1 cellular context compared by ENCODE assay signal in genomic region chr3:184176377-184177330, GRCh38.
A peak's percentile ranks its signal among the peaks of the same experiment; 100 is the strongest.
TF ChIP-seq lines count a peak whose summit lies in the region.

No MANE protein-coding gene starts in this region.

TF ChIP-seq in HEK293, 187 proteins besides CTCF, POLR2A, EP300 and RAD21 (continued from another document and continues in another):
- TF ChIP-seq KLF17 (tag by site-specific recombination; IDR thresholded peaks at IDR 0.05): no peak
- TF ChIP-seq ZIC2 (tag by site-specific recombination; IDR thresholded peaks at IDR 0.05): peak; percentile 49
- no peak for TF ChIP-seq MEIS1 (CRISPR knock-in tag; IDR thresholded peaks at IDR 0.05; ENCODE audit: borderline replicate concordance)
- no peak for TF ChIP-seq ZBTB48 (tag by site-specific recombination; IDR thresholded peaks at IDR 0.05)
- TF ChIP-seq BCL11A (tag by site-specific recombination; IDR thresholded peaks at IDR 0.05; ENCODE audit: low read depth): no peak
- no peak for TF ChIP-seq ZNF473 (tag by site-specific recombination; IDR thresholded peaks at IDR 0.05)
- TF ChIP-seq ZNF174 (tag by site-specific recombination; IDR thresholded peaks at IDR 0.05): no peak
- TF ChIP-seq WT1 (tag by site-specific recombination; IDR thresholded peaks at IDR 0.05): no peak
- no peak for TF ChIP-seq ZNF121 (tag by site-specific recombination; IDR thresholded peaks at IDR 0.05)
- TF ChIP-seq ZNF664 (tag by site-specific recombination; IDR thresholded peaks at IDR 0.05): no peak
- TF ChIP-seq ZSCAN4 (tag by site-specific recombination; IDR thresholded peaks at IDR 0.05): no peak
- TF ChIP-seq TRIM28 (IDR thresholded peaks at IDR 0.05; ENCODE audit: borderline replicate concordance, low read length): peak; percentile 44; the same call in 1 of the 2 replicates
- TF ChIP-seq PRDM1 (tag by site-specific recombination; IDR thresholded peaks at IDR 0.05): no peak
- TF ChIP-seq ZNF292 (tag by site-specific recombination; IDR thresholded peaks at IDR 0.05; ENCODE audit: borderline replicate concordance, low read depth): no peak
- TF ChIP-seq ZXDB (tag by site-specific recombination; IDR thresholded peaks at IDR 0.05): no peak
- no peak for TF ChIP-seq ZBTB21 (tag by site-specific recombination; IDR thresholded peaks at IDR 0.05)
- TF ChIP-seq ZBTB11 (tag by site-specific recombination; conservative IDR thresholded peaks at IDR 0.05; ENCODE audit: low read depth): no peak
- TF ChIP-seq SP3 (tag by site-specific recombination; IDR thresholded peaks at IDR 0.05): peak; percentile 72
- no peak for TF ChIP-seq ZFHX2 (tag by site-specific recombination; conservative IDR thresholded peaks at IDR 0.05)
- no peak for TF ChIP-seq REST (tag by site-specific recombination; IDR thresholded peaks at IDR 0.05)
- no peak for TF ChIP-seq ZNF768 (tag by site-specific recombination; IDR thresholded peaks at IDR 0.05)
- no peak for TF ChIP-seq ZNF404 (tag by site-specific recombination; IDR thresholded peaks at IDR 0.05)
- no peak for TF ChIP-seq SETDB1 (IDR thresholded peaks at IDR 0.05; ENCODE audit: insufficient read length, low read length)
- peak; percentile 90 for TF ChIP-seq SP2 (tag by site-specific recombination; IDR thresholded peaks at IDR 0.05)
- no peak for TF ChIP-seq PRDM2 (tag by site-specific recombination; IDR thresholded peaks at IDR 0.05; ENCODE audit: borderline replicate concordance)
- no peak for TF ChIP-seq ZNF513 (tag by site-specific recombination; IDR thresholded peaks at IDR 0.05)
- TF ChIP-seq KLF10 (tag by site-specific recombination; IDR thresholded peaks at IDR 0.05): no peak
- TF ChIP-seq ZNF580 (tag by site-specific recombination; IDR thresholded peaks at IDR 0.05): no peak
- TF ChIP-seq TCF7L2 (IDR thresholded peaks at IDR 0.05; ENCODE audit: borderline replicate concordance, low read depth, low read length): no peak
- no peak for TF ChIP-seq ZNF610 (tag by site-specific recombination; IDR thresholded peaks at IDR 0.05; ENCODE audit: borderline replicate concordance)
- TF ChIP-seq ZNF645 (tag by site-specific recombination; IDR thresholded peaks at IDR 0.05): no peak
- peak; percentile 80 for TF ChIP-seq PRDM10 (tag by site-specific recombination; IDR thresholded peaks at IDR 0.05)
- peak; percentile 56; the same call in 1 of the 2 replicates for TF ChIP-seq GLIS1 (tag by site-specific recombination; IDR thresholded peaks at IDR 0.05)
- TF ChIP-seq GFI1B (tag by site-specific recombination; IDR thresholded peaks at IDR 0.05): no peak
- no peak for TF ChIP-seq ZNF677 (tag by site-specific recombination; IDR thresholded peaks at IDR 0.05)
- no peak for TF ChIP-seq ZNF132 (tag by site-specific recombination; IDR thresholded peaks at IDR 0.05; ENCODE audit: borderline replicate concordance)
